8 cellular contexts compared by ENCODE assay signal in the genomic region with DNA sequence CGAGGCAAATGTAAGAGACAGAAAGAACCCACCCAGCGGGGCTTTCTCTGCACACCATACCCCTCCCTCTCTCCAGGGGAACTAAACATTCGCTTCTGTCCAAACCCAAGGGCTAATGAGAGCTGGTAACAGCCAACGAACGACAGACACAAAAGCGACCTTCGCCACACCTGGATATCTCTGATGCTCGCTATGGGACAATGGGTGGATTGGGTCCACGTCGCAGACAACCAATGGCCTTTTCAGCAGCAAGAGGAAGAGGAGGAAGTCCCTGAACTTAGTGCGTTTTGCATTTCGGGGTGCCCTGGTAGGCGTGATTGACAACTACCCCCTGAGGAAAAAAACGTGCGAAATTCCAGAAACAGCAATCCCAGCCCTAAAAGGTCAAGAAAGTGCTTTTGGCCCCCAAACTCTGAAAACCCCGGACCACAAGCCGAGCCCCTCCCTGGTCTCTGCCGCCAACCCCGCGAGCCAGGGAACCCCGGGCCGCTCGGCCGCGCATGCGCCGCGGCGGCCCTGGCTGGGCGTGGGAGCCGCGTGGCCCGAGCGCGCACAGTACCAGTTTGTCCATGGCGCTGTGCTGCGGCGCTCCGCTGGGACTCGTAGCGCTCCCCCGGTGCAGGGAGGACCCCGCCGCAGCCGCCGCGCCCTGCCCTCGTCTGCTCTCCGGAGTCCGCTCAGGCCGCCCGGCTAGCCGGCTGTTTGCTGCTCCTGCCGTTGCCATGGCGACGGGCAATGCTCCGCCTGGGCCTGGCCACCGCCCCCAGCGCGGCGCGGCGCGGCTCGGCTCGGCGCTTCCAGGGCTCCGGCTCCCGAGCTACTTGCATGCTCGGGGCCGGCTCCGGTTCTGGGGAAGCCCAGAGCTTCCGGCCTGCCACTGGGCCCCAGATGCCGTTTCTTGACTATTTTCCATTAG.
DNase-seq lines count a peak whose midpoint lies in the region; ATAC-seq and TF ChIP-seq lines count a peak whose summit lies in the region.

No MANE protein-coding gene starts in this region.

- H2AFZ ChIP-seq in GM23248: peak overlapping the region; percentile 96

- H3K9ac ChIP-seq in GM23248: peak overlapping the region; percentile 80

- no peaks in the 10 kb centered on the region for H3K36me3 ChIP-seq in GM23248 (ENCODE audit: low read depth)
- no peaks in the 10 kb centered on the region for H3K36me3 ChIP-seq in Panc1 (ENCODE audit: control insufficient read depth, insufficient read depth, low read length)
- H3K36me3 ChIP-seq in ascending aorta: no peaks in the 10 kb centered on the region

- H3K4me1 ChIP-seq in GM23248 (ENCODE audit: insufficient read depth) (peaks cover 14% of the 10 kb centered on the region), Panc1 (ENCODE audit: control insufficient read depth, insufficient read depth, low read length) (peaks cover 62% of the 10 kb centered on the region), ascending aorta (peaks cover 4 to 5% of the 10 kb centered on the region in 2 donors), right cardiac atrium (ENCODE audit: control insufficient read depth, insufficient read depth, low read length) (peaks cover 4% of the 10 kb centered on the region)

- ATAC-seq in Panc1 (peak; percentile 90), right cardiac atrium (peak; percentile 96 to 97)

- no peaks in the 10 kb centered on the region for H3K9me3 ChIP-seq in GM23248 (ENCODE audit: low read depth)
- no peaks in the 10 kb centered on the region for H3K9me3 ChIP-seq in Panc1 (ENCODE audit: control insufficient read depth, insufficient read depth, low read depth, low read length)
- H3K9me3 ChIP-seq in ascending aorta: no peaks in the 10 kb centered on the region
- H3K9me3 ChIP-seq in right cardiac atrium (ENCODE audit: control insufficient read depth, low read length): peaks cover 5% of the 10 kb centered on the region

- in situ Hi-C loops in GM23248 (cut with MboI): no loop called here
- in situ Hi-C loops in Panc1 (cut with HindIII; ENCODE audit: low pct_unique_long_range_greater_than_20kb, low sequenced_read_pairs): no loop called here

- CTCF ChIA-PET in Panc1 (lab: Charles Lee): interaction anchor here (1.1 kb wide), 1 partner anchor 129 kb away, joined by 4 read pairs; no protein-coding TSS in a partner anchor

- no peak for TF ChIP-seq RAD21 in Ishikawa (IDR thresholded peaks at IDR 0.05; ENCODE audit: low read depth)

- no peaks in the 10 kb centered on the region for H3K9me2 ChIP-seq in GM23248 (ENCODE audit: insufficient read depth)

- H3K4me2 ChIP-seq in GM23248 (ENCODE audit: unreplicated experiment): peak overlapping the region; percentile 90

- peak overlapping the region; percentile 73 for H3K27ac ChIP-seq in GM23248
- H3K27ac ChIP-seq in Panc1 (ENCODE audit: low read length): peak overlapping the region; percentile 99
- H3K27ac ChIP-seq in ascending aorta: peak overlapping the region; percentile 9 to 13
- H3K27ac ChIP-seq in right cardiac atrium (ENCODE audit: low read length): no peak overlapping the region

- no peaks in the 10 kb centered on the region for H3K79me2 ChIP-seq in GM23248 (ENCODE audit: insufficient read depth)

- intact Hi-C loops in Panc1 (cut with micrococcal nuclease; ENCODE audit: unreplicated experiment): no loop called here
- intact Hi-C loops in ascending aorta (cut with DNase I): loop anchor here (1.0 to 10.0 kb wide), 3 partner anchors 25 to 993 kb away; no protein-coding TSS in a partner anchor
- intact Hi-C loops in right cardiac atrium (cut with DNase I): no loop called here

- POLR2A ChIA-PET in Panc1 (lab: Charles Lee): interaction anchor here (0.5 to 2.8 kb wide), 8 partner anchors 9 to 177 kb away, joined by 3 to 14 read pairs (median 5); no protein-coding TSS in a partner anchor

- WGBS in GM23248 (ENCODE audit: low coverage in 1 of 2, low lambda C conversion rate in 2 of 2, missing lambda C conversion rate in 2 of 2), 2 experiments: 4 to 6% methylated on average over 59 to 64 of the region's 74 CpGs
- WGBS in right cardiac atrium: under 1% methylated on average over 74 of the region's 74 CpGs

- no peak for TF ChIP-seq EP300 in Ishikawa (IDR thresholded peaks at IDR 0.05; ENCODE audit: borderline replicate concordance)

- no peaks in the 10 kb centered on the region for H4K20me1 ChIP-seq in GM23248 (ENCODE audit: insufficient read depth)

- DNase-seq in GM04504 (ENCODE audit: low read depth) (peak; percentile 79), GM23248 (peak; percentile 98), Panc1 (ENCODE audit: low read depth, low spot score) (peak; percentile 67), ascending aorta (ENCODE audit: low spot score in 2 of 2) (peak; percentile 43 to 90), right cardiac atrium (peak; percentile 92 to 96 (median 94)), pons (ENCODE audit: low spot score) (peak; percentile 58)
- DNase-seq in NK-92 treated with Interleukin-12 subunit alpha and Interleukin-12 subunit beta, amount 100 ng/mL, for 24 hours (lab: John Stamatoyannopoulos, UW): no peak

- no peak for TF ChIP-seq CTCF in Panc1 (IDR thresholded peaks at IDR 0.05)
- TF ChIP-seq CTCF in ascending aorta (IDR thresholded peaks at IDR 0.05): no peak

- peak overlapping the region; percentile 70 for H3K4me3 ChIP-seq in GM23248
- peak overlapping the region; percentile 64 to 91 for H3K4me3 ChIP-seq in Panc1 (ENCODE audit: low read depth in 2 of 2, low read length in 2 of 2)
- H3K4me3 ChIP-seq in ascending aorta: peak overlapping the region; percentile 51 to 65
- H3K4me3 ChIP-seq in right cardiac atrium (ENCODE audit: low read length): peak overlapping the region; percentile 22

- peaks cover 7% of the 10 kb centered on the region for H3F3A ChIP-seq in GM23248 (ENCODE audit: insufficient read depth)

- BruUV-seq in Panc1 (replicated peaks; lab: Mats Ljungman, UMichigan): no TSS peak

- H3K27me3 ChIP-seq in GM23248 (replicated peaks; ENCODE audit: insufficient read depth) (no peaks in the 10 kb centered on the region), Panc1 (ENCODE audit: control insufficient read depth, insufficient read depth, low read length) (no peaks in the 10 kb centered on the region), ascending aorta (no peaks in the 10 kb centered on the region), right cardiac atrium (ENCODE audit: control insufficient read depth, insufficient read depth) (no peaks in the 10 kb centered on the region)

TF ChIP-seq in Ishikawa, 13 proteins besides CTCF, POLR2A, EP300 and RAD21:
- TF ChIP-seq YY1 (IDR thresholded peaks at IDR 0.05; ENCODE audit: low read depth): peak; percentile 58; the same call in 1 of the 2 replicates
- no peak; the same call in 1 of the 2 replicates for TF ChIP-seq TCF12 (IDR thresholded peaks at IDR 0.05; ENCODE audit: low read depth)
- TF ChIP-seq EGR1 (IDR thresholded peaks at IDR 0.05): no peak
- TF ChIP-seq, protein P1, sequence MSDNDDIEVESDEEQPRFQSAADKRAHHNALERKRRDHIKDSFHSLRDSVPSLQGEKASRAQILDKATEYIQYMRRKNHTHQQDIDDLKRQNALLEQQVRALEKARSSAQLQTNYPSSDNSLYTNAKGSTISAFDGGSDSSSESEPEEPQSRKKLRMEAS (IDR thresholded peaks at IDR 0.05): peak; percentile 91

Comparison
In these comparisons a context has a peak if more than half of its experiments do, and no peak if none do; other contexts are left out.
1. H3K4me3 ChIP-seq: peak in every context shown above with its lines; median percentile 78 in Panc1; 70 in GM23248; 58 in ascending aorta; 22 in right cardiac atrium.